Comparison of ENCODE assay signal across 27 cellular contexts in the genomic region with DNA sequence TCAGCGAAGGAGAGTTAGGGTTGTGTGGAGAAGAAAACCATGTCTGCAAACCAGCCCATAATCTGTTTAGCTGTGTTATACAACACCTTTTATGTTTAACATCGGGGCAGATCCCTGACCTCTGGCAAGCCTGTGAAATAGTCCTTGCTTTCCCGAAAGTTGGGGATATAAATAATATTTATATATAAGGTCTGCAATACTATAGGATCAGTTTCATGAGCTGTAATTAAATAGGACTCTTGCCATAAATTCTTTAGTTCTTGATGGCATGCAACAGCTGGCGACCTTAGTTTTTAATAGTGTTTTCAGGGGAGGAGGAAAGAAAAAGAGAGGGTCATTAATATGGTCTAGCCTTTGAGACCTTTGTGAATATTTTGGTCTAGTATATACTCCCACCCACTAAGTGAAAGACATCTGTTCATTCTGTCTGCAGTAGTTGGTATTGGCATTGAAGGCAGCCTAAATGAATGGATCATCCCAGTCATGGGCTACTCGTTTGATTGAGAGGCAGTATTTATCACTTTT.
"Had no signal": no experiment of that assay in that cellular context is flagged by ENCODE, and none has a peak within 500 bp of the region (broad histone marks: within the 10 kb centered on the region; RNA-seq: fewer than 3 reads in every experiment).

No MANE protein-coding gene starts in this region.

- H3K79me2 ChIP-seq: hepatocyte had no signal

- ATAC-seq: esophagus mucosa; gastrocnemius medialis; left lung; mucosa of descending colon; naive thymus-derived CD8-positive, alpha-beta T cell; psoas muscle; right cardiac atrium; stimulated activated naive B cell treated with anti-CD40 and anti-IgM and Interleukin-4, amounts not matched to agents 10 μg/mL and 1 μg/mL and 100 μg/mL, for 72 hours had no signal

- H3K4me1 ChIP-seq: colonic mucosa, gastrocnemius medialis, left lung, psoas muscle, sigmoid colon, tibial nerve, upper lobe of left lung had no signal

- H3K4me3 ChIP-seq: colonic mucosa, gastrocnemius medialis, hepatocyte, left lung, mucosa of descending colon, ovary, psoas muscle, sigmoid colon, thoracic aorta, tibial nerve, upper lobe of left lung had no signal

- H3K27ac ChIP-seq: colonic mucosa, epithelial cell of prostate, gastrocnemius medialis, hepatocyte, left lung, ovary, psoas muscle, sigmoid colon, thoracic aorta, tibial nerve, upper lobe of left lung had no signal

- H3K4me2 ChIP-seq: hepatocyte had no signal

- H3K36me3 ChIP-seq: colonic mucosa, gastrocnemius medialis, left lung, ovary, sigmoid colon, thoracic aorta, tibial nerve, upper lobe of left lung had no signal

- H2AFZ ChIP-seq: hepatocyte had no signal

- H3K27me3 ChIP-seq: colonic mucosa, gastrocnemius medialis, hepatocyte, left lung, ovary, sigmoid colon, tibial nerve, upper lobe of left lung had no signal

- H3K9me3 ChIP-seq: colonic mucosa, gastrocnemius medialis, left lung, mucosa of descending colon, ovary, psoas muscle, sigmoid colon, thoracic aorta had no signal

- DNase-seq: colonic mucosa; effector CD8-positive, alpha-beta T cell; endodermal cell; foreskin fibroblast; gastrocnemius medialis; head of caudate nucleus; kidney; left lung; mesenchymal stem cell; mucosa of descending colon; naive thymus-derived CD8-positive, alpha-beta T cell; occipital lobe; ovary; posterior cingulate gyrus; psoas muscle; right cardiac atrium; sigmoid colon; small intestine; stimulated activated CD4-positive, alpha-beta T cell treated with anti-CD3 and anti-CD28 coated beads, Interleukin-15, amount 100 ng/mL, for 24 hours; stimulated activated CD4-positive, alpha-beta T cell treated with anti-CD3 and anti-CD28 coated beads, Interleukin-2, amount 100 ng/mL, for 48 hours; stimulated activated naive B cell treated with anti-CD40 and anti-IgM and Interleukin-4, amounts not matched to agents 10 μg/mL and 1 μg/mL and 100 μg/mL, for 72 hours; upper lobe of left lung had no signal
